ENCODE assay signal across 9 cellular contexts in the genomic region with DNA sequence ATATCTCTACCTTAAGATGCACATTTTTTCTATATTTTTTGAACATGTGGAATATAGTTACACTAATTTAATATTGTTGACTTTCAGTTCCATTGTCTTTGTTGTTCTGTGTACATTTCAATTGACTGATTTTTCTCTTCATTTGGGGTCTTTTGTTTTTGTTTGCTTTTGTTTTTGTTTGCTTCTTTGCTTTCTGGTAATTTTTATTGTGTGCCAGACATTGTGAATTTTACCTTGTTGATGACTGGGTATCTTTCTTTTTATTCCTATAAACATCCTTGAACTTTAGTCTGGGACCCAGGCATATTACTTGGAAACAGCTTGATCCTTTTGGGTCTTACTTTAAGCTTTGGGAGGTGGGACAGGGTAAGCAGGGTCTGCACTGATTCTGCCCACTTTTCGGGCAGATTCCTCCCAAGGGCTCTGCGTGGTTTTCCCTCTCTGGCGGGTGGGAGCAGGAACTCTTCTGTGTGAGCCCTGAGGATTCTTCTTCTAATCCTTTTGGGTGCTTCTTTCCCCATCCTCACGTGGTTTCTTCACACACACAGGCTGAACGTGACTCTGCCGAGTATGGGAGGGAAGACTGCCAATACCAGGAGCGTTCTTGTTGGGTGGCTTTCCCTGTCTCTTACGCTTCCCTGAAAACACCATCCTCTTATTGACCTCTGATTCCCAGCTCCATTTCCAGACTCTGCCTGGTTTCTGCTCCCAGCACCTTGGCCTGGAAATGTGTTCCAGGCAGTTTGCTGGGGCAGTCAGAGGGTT.
DNase-seq lines count a peak whose midpoint lies in the region; ATAC-seq and TF ChIP-seq lines count a peak whose summit lies in the region.
"Had no signal": no experiment of that assay in that cellular context is flagged by ENCODE, and none has a peak within 500 bp of the region (broad histone marks: within the 10 kb centered on the region; RNA-seq: fewer than 3 reads in every experiment).

No MANE protein-coding gene starts in this region.

- H3K9ac ChIP-seq in HUES64 (ENCODE audit: low read depth, low read length), result peak overlapping the region; percentile 12; the same call in 1 of the 2 replicates

- peaks cover 69% of the 10 kb centered on the region for H3K4me1 ChIP-seq in HUES64 (ENCODE audit: insufficient read depth, low read length)
- H3K4me1 ChIP-seq in adrenal gland (replicated peaks in 1 of 2), result peaks cover 14 to 40% of the 10 kb centered on the region in 2 donors

- 78% methylated on average over 8 of the region's 8 CpGs for WGBS in HUES64
- WGBS in adrenal gland, 4 donors, result 37 to 53% (median 52%) methylated on average over 8 of the region's 8 CpGs

- peak; percentile 29 for DNase-seq in AG20443 (ENCODE audit: low spot score)
- peak in 5 of 7 donors; percentile 47 to 69 (median 57) for DNase-seq in adrenal gland
- DNase-seq in medulla oblongata (ENCODE audit: extremely low spot score), result peak; percentile 33
- DNase-seq in posterior vena cava (ENCODE audit: low spot score), result no peak
- DNase-seq in HUDEP-2 (lab: John Stamatoyannopoulos, UW; ENCODE audit: unreplicated experiment in 76 of 76), result no peak
- no peak for DNase-seq in stimulated activated CD4-positive, alpha-beta T cell treated with anti-CD3 and anti-CD28 coated beads, Interleukin-4, amount 100 ng/mL, for 1 hour
- DNase-seq: activated naive CD4-positive, alpha-beta T cell treated with anti-CD3 and anti-CD28 coated beads, Interleukin-2, amount 10 ng/mL, durations not matched to agents 7 days and 5 days had no signal

- H3K4me3 ChIP-seq in HUES64 (ENCODE audit: low read length), result no peak overlapping the region
- H3K4me3 ChIP-seq in adrenal gland, result no peak overlapping the region

- ATAC-seq in HG03378 (IDR thresholded peaks at IDR 0.05; ENCODE audit: unreplicated experiment), result no peak

- TF ChIP-seq POLR2A in adrenal gland (IDR thresholded peaks at IDR 0.05), result no peak

- H3K27ac ChIP-seq in HUES64 (ENCODE audit: low read depth, low read length) (0 out of 2 replicates have a peak overlapping the region, but pooled peaks have one; percentile 3), adrenal gland (peak overlapping the region in 3 of 5 donors; percentile 41 to 74 (median 48))

- intact Hi-C loops in adrenal gland (cut with DNase I), result no loop called here
- intact Hi-C loops in posterior vena cava (cut with DNase I), result no loop called here

- H3K36me3 ChIP-seq in HUES64 (ENCODE audit: insufficient read depth, low read length), result no peaks in the 10 kb centered on the region
- no peaks in the 10 kb centered on the region for H3K36me3 ChIP-seq in adrenal gland (replicated peaks in 1 of 2)

- TF ChIP-seq CTCF in adrenal gland (IDR thresholded peaks at IDR 0.05), result no peak

- H3K27me3 ChIP-seq in HUES64 (ENCODE audit: insufficient read depth, low read length), result no peaks in the 10 kb centered on the region
- H3K27me3 ChIP-seq in adrenal gland, result no peaks in the 10 kb centered on the region

- H3K9me3 ChIP-seq in HUES64 (ENCODE audit: insufficient read depth, low read depth, low read length), result no peaks in the 10 kb centered on the region
- no peaks in the 10 kb centered on the region for H3K9me3 ChIP-seq in adrenal gland (replicated peaks in 1 of 3)

Comparison
In these comparisons a context has a peak if more than half of its experiments do, and no peak if none do; other contexts are left out.
1. DNase-seq: peak in AG20443 (single experiment), adrenal gland (5 of 7) and medulla oblongata (single experiment); none in posterior vena cava (single experiment), HUDEP-2 (0 of 76) and stimulated activated CD4-positive, alpha-beta T cell treated with anti-CD3 and anti-CD28 coated beads, Interleukin-4, amount 100 ng/mL, for 1 hour (single experiment).